9 cellular contexts compared by ENCODE assay signal in the genomic region with DNA sequence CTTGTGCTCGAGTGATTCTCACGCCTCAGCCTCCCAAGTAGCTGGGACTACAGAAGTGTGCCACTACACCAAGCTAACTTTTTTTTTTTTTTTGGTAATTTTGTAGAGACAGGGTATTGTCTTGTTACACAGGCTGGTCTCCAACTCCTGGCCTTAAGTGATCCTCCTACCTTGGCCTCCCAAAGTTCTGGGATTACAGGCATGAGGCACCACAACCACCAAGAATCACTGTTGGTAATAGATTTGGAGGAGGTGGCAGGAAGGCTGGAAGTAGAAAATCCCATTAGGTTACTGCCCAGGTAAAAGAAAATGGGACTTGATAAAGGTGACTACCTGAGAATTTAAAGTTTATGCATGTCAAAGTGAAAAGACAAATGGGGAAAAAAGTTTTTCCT. TPM values are rescaled to one million over a fixed set of nuclear protein-coding genes. Genes with fewer than 3 reads are reported as not detected.
DNase-seq lines count a peak whose midpoint lies in the region; ATAC-seq, FAIRE-seq and TF ChIP-seq lines count a peak whose summit lies in the region.
"Had no signal": no experiment of that assay in that cellular context is flagged by ENCODE, and none has a peak within 500 bp of the region (broad histone marks: within the 10 kb centered on the region; RNA-seq: fewer than 3 reads in every experiment).

No MANE protein-coding gene starts in this region.

- no peaks in the 10 kb centered on the region for H3K36me3 ChIP-seq in kidney epithelial cell (ENCODE audit: control insufficient read depth, insufficient read depth, low read length)

- H3K18ac ChIP-seq in H9 (ENCODE audit: insufficient read length, low read depth, low read length) = no peak overlapping the region

- no peak for FAIRE-seq in A549 (lab: Jason Lieb, UNC)

- H4K8ac ChIP-seq in H9 (replicated peaks; ENCODE audit: insufficient read length, low read depth, low read length) = no peak overlapping the region

- no peak overlapping the region for H3K4ac ChIP-seq in H9 (ENCODE audit: low read depth, low read length)

- DNase-seq in A549 (ENCODE audit: low read depth in 1 of 2, low spot score in 1 of 2) (no peak), H9 (no peak), kidney epithelial cell (ENCODE audit: low read depth) (no peak), NOMO-1 treated with DMSO at 0.1 percent for 48 hours (lab: John Stamatoyannopoulos, UW; ENCODE audit: unreplicated experiment) (no peak), NCI-H187 (lab: John Stamatoyannopoulos, UW) (no peak), NCI-H1417 (lab: John Stamatoyannopoulos, UW) (no peak)
- DNase-seq in activated T-helper 1 cell treated with anti-CD3 and anti-CD28 coated beads, Interleukin-12 subunit alpha, Interleukin-12 subunit beta, Interleukin-2, Interleukin-4 antibody, amounts not matched to agents 30 ng/mL and 10 ng/mL and 1 ng/mL, durations not matched to agents 14 hours and 24 hours and 36 hours (ENCODE audit: low spot score) = no peak
- DNase-seq: activated effector memory CD4-positive, alpha-beta T cell treated with Interleukin-2 at 50 U/mL for 16 hours had no signal

- H3K27ac ChIP-seq in A549 (peak overlapping the region; percentile 93 to 97), H9 (ENCODE audit: insufficient read length, low read depth, low read length) (no peak overlapping the region)

- H3K79me1 ChIP-seq in H9 (ENCODE audit: insufficient read depth, low read depth, low read length, poor library complexity, severe bottlenecking) = peaks cover 9% of the 10 kb centered on the region

- H3K14ac ChIP-seq in H9 (ENCODE audit: insufficient read depth, low read length) = no peak overlapping the region

- H3K4me1 ChIP-seq in A549 = peaks cover 68% of the 10 kb centered on the region
- H3K4me1 ChIP-seq in H9 (ENCODE audit: insufficient read depth, low read length) = peaks cover 5% of the 10 kb centered on the region; the same call in 1 of the 2 replicates

- peak overlapping the region; percentile 81 to 94 for H3K4me3 Mint-ChIP-seq in H9
- peak overlapping the region; percentile 99 for H3K4me3 Mint-ChIP-seq in activated T-helper 1 cell treated with anti-CD3 and anti-CD28 coated beads, Interleukin-12 subunit alpha, Interleukin-12 subunit beta, Interleukin-2, Interleukin-4 antibody, amounts not matched to agents 30 ng/mL and 10 ng/mL and 1 ng/mL, durations not matched to agents 14 hours and 24 hours and 36 hours

- no peak overlapping the region for H3K23ac ChIP-seq in H9 (ENCODE audit: insufficient read length, low read depth, low read length)

- H3K79me2 ChIP-seq in H9 (ENCODE audit: insufficient read depth, low read length) = peaks cover 27% of the 10 kb centered on the region

- H3K27ac Mint-ChIP-seq in H9 = no peak overlapping the region
- no peak overlapping the region for H3K27ac Mint-ChIP-seq in activated T-helper 1 cell treated with anti-CD3 and anti-CD28 coated beads, Interleukin-12 subunit alpha, Interleukin-12 subunit beta, Interleukin-2, Interleukin-4 antibody, amounts not matched to agents 30 ng/mL and 10 ng/mL and 1 ng/mL, durations not matched to agents 14 hours and 24 hours and 36 hours

- H2BK120ac ChIP-seq in H9 (ENCODE audit: low read depth, low read length, poor library complexity, severe bottlenecking) = no peak overlapping the region

- no peak overlapping the region for H2BK5ac ChIP-seq in H9 (ENCODE audit: insufficient read length, low read length)

- no peak overlapping the region for H3K56ac ChIP-seq in H9 (ENCODE audit: insufficient read length, low read depth, low read length)

- H3K9me3 ChIP-seq in A549 (no peaks in the 10 kb centered on the region), H9 (ENCODE audit: control insufficient read depth, low read depth, low read length) (no peaks in the 10 kb centered on the region)

- CTCF ChIA-PET in A549 (lab: Yijun Ruan, JAX) = interaction anchor here (4.6 to 28.5 kb wide), 3 partner anchors 10 to 47 kb away, joined by 31 to 509 read pairs (median 68); no protein-coding TSS in a partner anchor

- H3K4me3 ChIP-seq in A549 = peak overlapping the region; percentile 81
- peak overlapping the region; percentile 47 for H3K4me3 ChIP-seq in kidney epithelial cell (ENCODE audit: low read depth, low read length)

- intact Hi-C loops in activated T-helper 1 cell treated with anti-CD3 and anti-CD28 coated beads, Interleukin-12 subunit alpha, Interleukin-12 subunit beta, Interleukin-2, Interleukin-4 antibody, amounts not matched to agents 30 ng/mL and 10 ng/mL and 1 ng/mL, durations not matched to agents 14 hours and 24 hours and 36 hours (cut with micrococcal nuclease) = no loop called here

- no peak overlapping the region for H2BK20ac ChIP-seq in H9 (ENCODE audit: low read depth, low read length, poor library complexity, severe bottlenecking)

- H4K91ac ChIP-seq in H9 (ENCODE audit: insufficient read length, low read depth, low read length) = no peak overlapping the region

- no peak overlapping the region for H4K5ac ChIP-seq in H9 (ENCODE audit: insufficient read length, low read depth, low read length)

- H2AFZ ChIP-seq in H9 (ENCODE audit: low read length) = no peak overlapping the region

- no peak overlapping the region for H2BK15ac ChIP-seq in H9 (ENCODE audit: low read depth, low read length)

- H3K27me3 ChIP-seq in H9 (ENCODE audit: insufficient read depth, low read length) = no peaks in the 10 kb centered on the region
- no peaks in the 10 kb centered on the region for H3K27me3 ChIP-seq in kidney epithelial cell (ENCODE audit: control insufficient read depth, insufficient read depth, low read length)

- TF ChIP-seq RAD21 in A549 (conservative IDR thresholded peaks at IDR 0.05 in 1 of 2, IDR thresholded peaks at IDR 0.05 in 1 of 2) = no peak

- peaks cover 7% of the 10 kb centered on the region for H3K27me3 Mint-ChIP-seq in H9 (ENCODE audit: low read depth)
- H3K27me3 Mint-ChIP-seq in activated T-helper 1 cell treated with anti-CD3 and anti-CD28 coated beads, Interleukin-12 subunit alpha, Interleukin-12 subunit beta, Interleukin-2, Interleukin-4 antibody, amounts not matched to agents 30 ng/mL and 10 ng/mL and 1 ng/mL, durations not matched to agents 14 hours and 24 hours and 36 hours (ENCODE audit: insufficient read depth) = no peaks in the 10 kb centered on the region

- 83% methylated on average over 2 of the region's 2 CpGs for WGBS in A549 (ENCODE audit: missing lambda C conversion rate)
- no CpG with 5 or more reads among the region's 2 CpGs for WGBS in H9 (ENCODE audit: extremely low coverage, insufficient read length, low lambda C conversion rate)

- no peak overlapping the region for H2AK5ac ChIP-seq in H9 (ENCODE audit: insufficient read length, low read length)

- TF ChIP-seq EP300 in A549 (IDR thresholded peaks at IDR 0.05) = no peak

- peak overlapping the region; percentile 44 for H3K9ac ChIP-seq in H9 (ENCODE audit: extremely low read depth, insufficient read length, low read length)

- H3K9me3 Mint-ChIP-seq in H9 = peaks cover 0 to 5% of the 10 kb centered on the region in 2 experiments; a peak in 2 of 5 replicates
- no peaks in the 10 kb centered on the region for H3K9me3 Mint-ChIP-seq in activated T-helper 1 cell treated with anti-CD3 and anti-CD28 coated beads, Interleukin-12 subunit alpha, Interleukin-12 subunit beta, Interleukin-2, Interleukin-4 antibody, amounts not matched to agents 30 ng/mL and 10 ng/mL and 1 ng/mL, durations not matched to agents 14 hours and 24 hours and 36 hours

- peaks cover 13% of the 10 kb centered on the region for H3K23me2 ChIP-seq in H9 (ENCODE audit: insufficient read length, low read depth, low read length, poor library complexity, severe bottlenecking)

- no peaks in the 10 kb centered on the region for H4K20me1 ChIP-seq in H9 (ENCODE audit: control insufficient read depth, insufficient read depth, insufficient read length)

- H3K4me1 Mint-ChIP-seq in H9 = peaks cover 37 to 43% of the 10 kb centered on the region in 2 experiments
- H3K4me1 Mint-ChIP-seq in activated T-helper 1 cell treated with anti-CD3 and anti-CD28 coated beads, Interleukin-12 subunit alpha, Interleukin-12 subunit beta, Interleukin-2, Interleukin-4 antibody, amounts not matched to agents 30 ng/mL and 10 ng/mL and 1 ng/mL, durations not matched to agents 14 hours and 24 hours and 36 hours (ENCODE audit: low read depth) = peaks cover 70% of the 10 kb centered on the region

- H2BK12ac ChIP-seq in H9 (ENCODE audit: insufficient read length, low read depth, low read length) = no peak overlapping the region

- ATAC-seq in A549 (no peak), HG02884 (IDR thresholded peaks at IDR 0.05; ENCODE audit: unreplicated experiment) (no peak)

- no peak for TF ChIP-seq POLR2A in A549 (IDR thresholded peaks at IDR 0.05; ENCODE audit: low read length)

- POLR2A ChIA-PET in A549 (lab: Yijun Ruan, JAX) = interaction anchor here (0.7 to 7.0 kb wide), 4 partner anchors 30 to 65 kb away, joined by 5 to 76 read pairs (median 10); a partner anchor contains a TSS

- H3K4me2 ChIP-seq in A549 (peak overlapping the region; percentile 81), H9 (ENCODE audit: insufficient read depth, insufficient read length, low read length) (peak overlapping the region; percentile 83)

- TF ChIP-seq CTCF in A549 (IDR thresholded peaks at IDR 0.05) = no peak
- TF ChIP-seq CTCF in H9 (conservative IDR thresholded peaks at IDR 0.05) = no peak
- TF ChIP-seq CTCF in kidney epithelial cell (IDR thresholded peaks at IDR 0.05; ENCODE audit: insufficient read depth, low read length, poor library complexity, severe bottlenecking) = no peak

- H3K36me3 Mint-ChIP-seq in H9 (ENCODE audit: insufficient read depth in 1 of 3, low read depth in 3 of 3) = peaks cover 5 to 14% (median 10%) of the 10 kb centered on the region in 3 experiments; a peak in 6 of 7 replicates
- peaks cover 23% of the 10 kb centered on the region for H3K36me3 Mint-ChIP-seq in activated T-helper 1 cell treated with anti-CD3 and anti-CD28 coated beads, Interleukin-12 subunit alpha, Interleukin-12 subunit beta, Interleukin-2, Interleukin-4 antibody, amounts not matched to agents 30 ng/mL and 10 ng/mL and 1 ng/mL, durations not matched to agents 14 hours and 24 hours and 36 hours (ENCODE audit: low read depth)

- no peak overlapping the region for H3T11ph ChIP-seq in H9 (ENCODE audit: low read length)

RNA-seq across cellular contexts. Expression of a gene that starts 1.4 kb away (rescaled TPM):
- polyA plus RNA-seq in A549 (2011; rRNA removed) (19.5 and 24.2 TPM in 2 replicates), A549 (2017; fragmentation: RNase III; extraction: RNeasy Plus Mini Kit Qiagen cat#74134 plus additional on column Dnase treatment) (25.9 to 28.0 TPM (median 26.9 TPM) in 3 replicates)
- 42.8 and 52.7 TPM in 2 replicates for polyA plus RNA-seq in A549 (2012; cell fraction: cytosol; rRNA removed)
- polyA plus RNA-seq in A549 (2012; cell fraction: nucleus; rRNA removed) = 44.8 and 46.3 TPM in 2 replicates
- 16.6 and 20.0 TPM in 2 replicates for polyA minus RNA-seq in A549 (2011; rRNA and poly(A)+ RNA removed)
- total RNA-seq in H9 (2021) (57.7 and 58.5 TPM in 2 replicates), kidney epithelial cell (33.2 and 34.6 TPM in 2 replicates)
- total RNA-seq in activated T-helper 1 cell treated with anti-CD3 and anti-CD28 coated beads, Interleukin-12 subunit alpha, Interleukin-12 subunit beta, Interleukin-2, Interleukin-4 antibody, amounts not matched to agents 30 ng/mL and 10 ng/mL and 1 ng/mL, durations not matched to agents 14 hours and 24 hours and 36 hours = 62.5 and 63.7 TPM in 2 replicates

RNA-seq across cellular contexts. Expression of a gene that starts 36.7 kb away (rescaled TPM):
- 11.3 and 11.5 TPM in 2 replicates for polyA plus RNA-seq in A549 (2011; rRNA removed)
- polyA plus RNA-seq in A549 (2012; cell fraction: cytosol; rRNA removed) = 7.7 and 8.6 TPM in 2 replicates
- polyA plus RNA-seq in A549 (2012; cell fraction: nucleus; rRNA removed) = 14.0 and 16.7 TPM in 2 replicates
- polyA plus RNA-seq in A549 (2017; fragmentation: RNase III; extraction: RNeasy Plus Mini Kit Qiagen cat#74134 plus additional on column Dnase treatment) = 10.7 to 12.5 TPM (median 12.0 TPM) in 3 replicates
- polyA minus RNA-seq in A549 (2011; rRNA and poly(A)+ RNA removed) = 8.6 and 9.5 TPM in 2 replicates
- 2.4 and 3.0 TPM in 2 replicates for total RNA-seq in H9 (2021)
- total RNA-seq in activated T-helper 1 cell treated with anti-CD3 and anti-CD28 coated beads, Interleukin-12 subunit alpha, Interleukin-12 subunit beta, Interleukin-2, Interleukin-4 antibody, amounts not matched to agents 30 ng/mL and 10 ng/mL and 1 ng/mL, durations not matched to agents 14 hours and 24 hours and 36 hours = 3.1 TPM in 2 replicates
- 12.6 and 17.1 TPM in 2 replicates for total RNA-seq in kidney epithelial cell

RNA-seq across cellular contexts. Expression of a gene that starts 43.0 kb away (rescaled TPM):
- polyA plus RNA-seq in A549 (2011; rRNA removed) (0.19 and 0.49 TPM in 2 replicates), A549 (2017; fragmentation: RNase III; extraction: RNeasy Plus Mini Kit Qiagen cat#74134 plus additional on column Dnase treatment) (0.16 to 0.22 TPM (median 0.18 TPM) in 3 replicates)
- 0.12 and 0.39 TPM in 2 replicates for polyA plus RNA-seq in A549 (2012; cell fraction: cytosol; rRNA removed)
- 2.3 and 3.7 TPM in 2 replicates for polyA plus RNA-seq in A549 (2012; cell fraction: nucleus; rRNA removed)
- polyA minus RNA-seq in A549 (2011; rRNA and poly(A)+ RNA removed) = 0.62 and 0.73 TPM in 2 replicates
- total RNA-seq in H9 (2021) (0.20 and 0.24 TPM in 2 replicates), kidney epithelial cell (1.7 and 1.9 TPM in 2 replicates)
- 24.6 and 24.9 TPM in 2 replicates for total RNA-seq in activated T-helper 1 cell treated with anti-CD3 and anti-CD28 coated beads, Interleukin-12 subunit alpha, Interleukin-12 subunit beta, Interleukin-2, Interleukin-4 antibody, amounts not matched to agents 30 ng/mL and 10 ng/mL and 1 ng/mL, durations not matched to agents 14 hours and 24 hours and 36 hours

RNA-seq across cellular contexts. Expression of a gene that starts 44.1 kb away (rescaled TPM):
- polyA plus RNA-seq in A549 (2011; rRNA removed) (43.7 and 56.7 TPM in 2 replicates), A549 (2017; fragmentation: RNase III; extraction: RNeasy Plus Mini Kit Qiagen cat#74134 plus additional on column Dnase treatment) (34.4 to 46.5 TPM (median 43.3 TPM) in 3 replicates)
- 9.8 and 11.7 TPM in 2 replicates for polyA plus RNA-seq in A549 (2012; cell fraction: cytosol; rRNA removed)
- 65.0 and 74.3 TPM in 2 replicates for polyA plus RNA-seq in A549 (2012; cell fraction: nucleus; rRNA removed)
- 212 and 231 TPM in 2 replicates for polyA minus RNA-seq in A549 (2011; rRNA and poly(A)+ RNA removed)
- total RNA-seq in H9 (2021) (2.3 and 2.8 TPM in 2 replicates), kidney epithelial cell (121 and 140 TPM in 2 replicates)
- total RNA-seq in activated T-helper 1 cell treated with anti-CD3 and anti-CD28 coated beads, Interleukin-12 subunit alpha, Interleukin-12 subunit beta, Interleukin-2, Interleukin-4 antibody, amounts not matched to agents 30 ng/mL and 10 ng/mL and 1 ng/mL, durations not matched to agents 14 hours and 24 hours and 36 hours = 0.02 and 0.05 TPM in 2 replicates
